1 cellular context compared by ENCODE assay signal in genomic region chr5:96901841-96902240, GRCh38.
TF ChIP-seq lines count a peak whose summit lies in the region.

No MANE protein-coding gene starts in this region.

TF ChIP-seq in GM12878, 131 proteins besides CTCF, POLR2A, EP300 and RAD21:
- TF ChIP-seq JUNB (IDR thresholded peaks at IDR 0.05), result no peak
- TF ChIP-seq MEF2A (IDR thresholded peaks at IDR 0.05; ENCODE audit: insufficient read depth, low read depth, low read length), result no peak
- no peak for TF ChIP-seq RB1 (IDR thresholded peaks at IDR 0.05; ENCODE audit: borderline replicate concordance)
- no peak for TF ChIP-seq RCOR1 (conservative IDR thresholded peaks at IDR 0.05; ENCODE audit: low read depth, low read length)
- TF ChIP-seq ZNF384 (IDR thresholded peaks at IDR 0.05; ENCODE audit: borderline replicate concordance, low read depth, low read length), result no peak
- no peak for TF ChIP-seq TCF7 (IDR thresholded peaks at IDR 0.05; ENCODE audit: borderline replicate concordance)
- no peak for TF ChIP-seq ZBTB40 (IDR thresholded peaks at IDR 0.05; ENCODE audit: borderline replicate concordance)
- no peak for TF ChIP-seq FOXK2 (IDR thresholded peaks at IDR 0.05)
- TF ChIP-seq MAX (IDR thresholded peaks at IDR 0.05; ENCODE audit: low read depth, low read length), result no peak
- no peak for TF ChIP-seq MTA2 (IDR thresholded peaks at IDR 0.05; ENCODE audit: low read depth)
- TF ChIP-seq PAX5 (IDR thresholded peaks at IDR 0.05; ENCODE audit: borderline replicate concordance, low read depth, low read length), result no peak
- no peak for TF ChIP-seq USF2 (IDR thresholded peaks at IDR 0.05; ENCODE audit: borderline replicate concordance, low read depth, low read length)
- no peak for TF ChIP-seq ELK1 (IDR thresholded peaks at IDR 0.05; ENCODE audit: low read depth, low read length)
- no peak for TF ChIP-seq CBFB (IDR thresholded peaks at IDR 0.05; ENCODE audit: low read depth)
- no peak for TF ChIP-seq RAD51 (IDR thresholded peaks at IDR 0.05)
- TF ChIP-seq KLF5 (IDR thresholded peaks at IDR 0.05; ENCODE audit: partially characterized antibody), result no peak
- TF ChIP-seq RFX5 (IDR thresholded peaks at IDR 0.05; ENCODE audit: low read depth, low read length), result no peak
- no peak for TF ChIP-seq ZBTB33 (IDR thresholded peaks at IDR 0.05)
- TF ChIP-seq PBX3 (IDR thresholded peaks at IDR 0.05; ENCODE audit: insufficient replicate concordance, low read depth, low read length), result no peak
